ENCODE assay signal across 18 cellular contexts in genomic region chr4:152983221-152983620, GRCh38. TPM values are rescaled to one million over a fixed set of nuclear protein-coding genes. Genes with fewer than 3 reads are reported as not detected.
DNase-seq lines count a peak whose midpoint lies in the region; ATAC-seq and TF ChIP-seq lines count a peak whose summit lies in the region.
"Had no signal": no experiment of that assay in that cellular context is flagged by ENCODE, and none has a peak within 500 bp of the region (broad histone marks: within the 10 kb centered on the region; RNA-seq: fewer than 3 reads in every experiment).

No MANE protein-coding gene starts in this region.

- H2AFZ ChIP-seq in mammary epithelial cell (ENCODE audit: low read depth, low read length), result no peak overlapping the region
- H2AFZ ChIP-seq in smooth muscle cell (ENCODE audit: low read depth), result no peak overlapping the region

- no peaks in the 10 kb centered on the region for H3K27me3 ChIP-seq in mammary epithelial cell (ENCODE audit: insufficient read depth, low read length)
- H3K27me3 ChIP-seq in breast epithelium, result no peaks in the 10 kb centered on the region
- no peaks in the 10 kb centered on the region for H3K27me3 ChIP-seq in SJCRH30
- no peaks in the 10 kb centered on the region for H3K27me3 ChIP-seq in smooth muscle cell (ENCODE audit: low read depth)

- no peaks in the 10 kb centered on the region for H3K79me2 ChIP-seq in mammary epithelial cell (ENCODE audit: insufficient read depth, low read length)
- H3K79me2 ChIP-seq in smooth muscle cell (ENCODE audit: low read depth), result no peaks in the 10 kb centered on the region

- in situ Hi-C loops in mammary epithelial cell (cut with MboI; ENCODE audit: low sequenced_read_pairs in 2 of 2), result no loop called here

- H3K4me3 ChIP-seq in mammary epithelial cell (replicated peaks in 1 of 3; ENCODE audit: insufficient read depth in 1 of 3, low read depth in 2 of 3, low read length in 3 of 3), result no peak overlapping the region
- no peak overlapping the region for H3K4me3 ChIP-seq in breast epithelium
- H3K4me3 ChIP-seq in SJCRH30, result no peak overlapping the region
- no peak overlapping the region for H3K4me3 ChIP-seq in fibroblast of the aortic adventitia (ENCODE audit: low read depth, low read length)
- no peak overlapping the region for H3K4me3 ChIP-seq in smooth muscle cell
- H3K4me3 ChIP-seq: coronary artery, skin epidermis had no signal

- BruUV-seq in mammary epithelial cell (replicated peaks; lab: Mats Ljungman, UMichigan), result no TSS peak

- 69% methylated on average over 6 of the region's 7 CpGs for WGBS in mammary epithelial cell (ENCODE audit: low coverage, missing lambda C conversion rate)
- WGBS in smooth muscle cell (ENCODE audit: low lambda C conversion rate), result 47% methylated on average over 7 of the region's 7 CpGs

- no peak for TF ChIP-seq CTCF in mammary epithelial cell (conservative IDR thresholded peaks at IDR 0.05 in 1 of 2, IDR thresholded peaks at IDR 0.05 in 1 of 2; ENCODE audit: extremely low read depth in 1 of 2, insufficient read depth in 1 of 2, low read depth in 1 of 2, low read length in 2 of 2)
- no peak for TF ChIP-seq CTCF in breast epithelium (IDR thresholded peaks at IDR 0.05)
- TF ChIP-seq CTCF in fibroblast of the aortic adventitia (IDR thresholded peaks at IDR 0.05; ENCODE audit: insufficient read depth, low read length), result no peak
- TF ChIP-seq CTCF in smooth muscle cell (IDR thresholded peaks at IDR 0.05; ENCODE audit: borderline replicate concordance, insufficient read depth, poor library complexity, severe bottlenecking), result no peak

- peak overlapping the region; percentile 31 for H3K4me2 ChIP-seq in mammary epithelial cell (ENCODE audit: insufficient read depth, low read depth, low read length)
- no peak overlapping the region for H3K4me2 ChIP-seq in smooth muscle cell

- DNase-seq in mammary epithelial cell, result no peak
- DNase-seq in breast epithelium (ENCODE audit: low spot score in 2 of 2), result no peak
- DNase-seq in SJCRH30, result peak; percentile 21 to 33
- peak; percentile 23 for DNase-seq in fibroblast of the aortic adventitia (ENCODE audit: low read depth)
- DNase-seq in smooth muscle cell (lab: John Stamatoyannopoulos, UW; ENCODE audit: unreplicated experiment), result no peak
- DNase-seq in activated CD8-positive, alpha-beta memory T cell treated with anti-CD3 and anti-CD28 coated beads, Interleukin-2, amount 50 U/mL, for 48 hours, result no peak
- no peak for DNase-seq in medulla oblongata (ENCODE audit: extremely low spot score)
- DNase-seq: 8988T; activated CD4-positive, alpha-beta T cell treated with anti-CD3 and anti-CD28 coated beads for 48 hours; activated T-cell treated with anti-CD3 and anti-CD28 coated beads, Interleukin-2, amount 50 U/mL, for 48 hours; CD4-positive, alpha-beta memory T cell; NCI-H1694 treated with DMSO at 0.1 percent for 48 hours; NCI-H526; RPMI8226; stimulated activated naive CD4-positive, alpha-beta T cell treated with Interleukin-2 at 50 U/mL for 16 hours had no signal

- H3K27ac ChIP-seq in mammary epithelial cell (ENCODE audit: insufficient read depth, low read depth, low read length), result peak overlapping the region; percentile 74
- H3K27ac ChIP-seq in breast epithelium, result no peak overlapping the region
- H3K27ac ChIP-seq in SJCRH30, result no peak overlapping the region
- H3K27ac ChIP-seq in smooth muscle cell (ENCODE audit: low read depth), result peak overlapping the region; percentile 49
- H3K27ac ChIP-seq: coronary artery had no signal

- dilution Hi-C loops in mammary epithelial cell (cut with HindIII; ENCODE audit: low sequenced_read_pairs), result no loop called here

- no peaks in the 10 kb centered on the region for H4K20me1 ChIP-seq in mammary epithelial cell (ENCODE audit: insufficient read depth, low read length)
- H4K20me1 ChIP-seq in smooth muscle cell (ENCODE audit: low read depth), result no peaks in the 10 kb centered on the region

- TF ChIP-seq POLR2A in breast epithelium (IDR thresholded peaks at IDR 0.05), result no peak

- intact Hi-C loops in mammary epithelial cell (cut with micrococcal nuclease) (no loop called here), breast epithelium (cut with DNase I; ENCODE audit: low total_unique reads) (no loop called here)

- H3K9me3 ChIP-seq in mammary epithelial cell (replicated peaks; ENCODE audit: insufficient read depth, low read length) (no peaks in the 10 kb centered on the region), breast epithelium (no peaks in the 10 kb centered on the region), SJCRH30 (replicated peaks) (no peaks in the 10 kb centered on the region), smooth muscle cell (replicated peaks; ENCODE audit: low read depth) (no peaks in the 10 kb centered on the region)

- no peak overlapping the region for H3K9ac ChIP-seq in mammary epithelial cell (ENCODE audit: insufficient read depth, low read length)
- no peak overlapping the region for H3K9ac ChIP-seq in smooth muscle cell (ENCODE audit: low read depth)

- CTCF ChIA-PET in mammary epithelial cell (lab: Charles Lee; ENCODE audit: low non-redundant PET), result no interaction called here

- H3K4me1 ChIP-seq in mammary epithelial cell (ENCODE audit: insufficient read depth, low read length), result peaks cover 54% of the 10 kb centered on the region
- no peaks in the 10 kb centered on the region for H3K4me1 ChIP-seq in breast epithelium
- 0 out of 2 replicates have a peak, but pooled peaks cover 3% of the 10 kb centered on the region for H3K4me1 ChIP-seq in SJCRH30
- peaks cover 5% of the 10 kb centered on the region for H3K4me1 ChIP-seq in smooth muscle cell (ENCODE audit: low read depth)

- H3K36me3 ChIP-seq in mammary epithelial cell (ENCODE audit: insufficient read depth, low read length) (no peaks in the 10 kb centered on the region), breast epithelium (no peaks in the 10 kb centered on the region), SJCRH30 (no peaks in the 10 kb centered on the region), smooth muscle cell (ENCODE audit: low read depth) (no peaks in the 10 kb centered on the region)

- no peak for ATAC-seq in HG03108 (IDR thresholded peaks at IDR 0.05; ENCODE audit: unreplicated experiment)

- no peaks in the 10 kb centered on the region for H3F3A ChIP-seq in smooth muscle cell (ENCODE audit: low read depth)

RNA-seq across cellular contexts. Expression of gene FHDC1, which starts 47.1 kb away (rescaled TPM):
- total RNA-seq in mammary epithelial cell (10 to 100 TPM; 13.3 to 29.3 TPM), breast epithelium (1 to 10 TPM in 2 of 3 donors, under 1 TPM in 1; 0.48 to 2.3 (median 2.0) TPM), fibroblast of the aortic adventitia (ENCODE audit: low replicate concordance) (0.09 and 0.16 TPM in 2 replicates), smooth muscle cell (2.0 and 3.0 TPM in 2 replicates)
- polyA plus RNA-seq in mammary epithelial cell (2.1 TPM), smooth muscle cell (0.49 and 1.3 TPM in 2 replicates)
- 5.4 TPM for polyA minus RNA-seq in mammary epithelial cell
- total RNA-seq in SJCRH30 (2014; rRNA removed; shearing (Covaris generic)), result 1.9 and 2.0 TPM in 2 replicates

Comparison
In these comparisons a context has a peak if more than half of its experiments do, and no peak if none do; other contexts are left out.
1. H3K27ac ChIP-seq: peak in mammary epithelial cell (single experiment) and smooth muscle cell (single experiment); none in breast epithelium (0 of 2) and SJCRH30 (single experiment).
2. DNase-seq: peak in SJCRH30 (2 of 2) and fibroblast of the aortic adventitia (single experiment); none in mammary epithelial cell (single experiment), breast epithelium (0 of 2), smooth muscle cell (single experiment), activated CD8-positive, alpha-beta memory T cell treated with anti-CD3 and anti-CD28 coated beads, Interleukin-2, amount 50 U/mL, for 48 hours (single experiment) and medulla oblongata (single experiment).